Comparison of ENCODE assay signal across 1 cellular context in the genomic region with DNA sequence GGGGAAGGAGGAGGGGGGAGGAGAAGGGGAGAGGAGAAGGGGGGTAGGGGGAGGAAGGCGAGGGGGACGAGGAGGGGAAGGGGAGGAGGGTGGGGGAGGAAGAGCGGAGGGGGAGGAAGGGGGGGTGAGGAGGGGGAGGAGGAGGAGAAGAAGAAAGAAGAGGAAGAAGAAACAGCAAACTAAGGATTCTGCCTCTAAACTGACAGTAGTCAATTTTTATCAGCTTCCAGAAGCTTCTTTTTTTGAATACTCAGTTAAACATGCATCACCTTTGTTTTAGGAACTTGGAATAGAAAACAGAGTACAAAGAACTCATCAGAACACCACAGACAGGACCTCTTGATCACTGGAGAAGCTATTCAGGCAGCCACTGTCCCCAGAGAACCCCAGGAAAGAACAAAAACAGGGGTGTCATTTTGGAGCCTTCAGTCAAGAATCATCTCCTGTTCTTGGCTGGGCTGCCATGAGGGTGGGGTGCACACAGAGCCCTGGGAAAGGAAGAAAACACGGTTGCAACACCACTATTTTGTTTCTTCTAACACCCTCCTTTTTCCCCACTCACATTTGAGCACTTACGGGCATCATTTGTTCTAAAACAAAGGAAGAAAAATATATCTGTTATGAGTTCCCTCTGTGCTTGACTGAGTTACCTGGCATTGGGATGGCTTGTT.
TF ChIP-seq lines count a peak whose summit lies in the region.

No MANE protein-coding gene starts in this region.

TF ChIP-seq in endothelial cell of umbilical vein, 7 proteins besides CTCF, POLR2A, EP300 and RAD21:
- no peak for TF ChIP-seq GATA2 (IDR thresholded peaks at IDR 0.05; ENCODE audit: insufficient read depth, insufficient read length, low read depth, low read length)
- TF ChIP-seq EZH2 (IDR thresholded peaks at IDR 0.05; ENCODE audit: borderline replicate concordance, low read depth, low read length, severe bottlenecking), result no peak
- no peak for TF ChIP-seq JUN (IDR thresholded peaks at IDR 0.05; ENCODE audit: borderline replicate concordance, insufficient read depth, insufficient read length, low read depth)
- TF ChIP-seq POLR2AphosphoS5 (IDR thresholded peaks at IDR 0.05; ENCODE audit: insufficient read depth, low read depth, low read length), result no peak
- TF ChIP-seq FOS (IDR thresholded peaks at IDR 0.05; ENCODE audit: borderline replicate concordance, insufficient read depth, low read length), result no peak
- no peak for TF ChIP-seq MYC (IDR thresholded peaks at IDR 0.05; ENCODE audit: low read depth, low read length)
- TF ChIP-seq, protein P1, sequence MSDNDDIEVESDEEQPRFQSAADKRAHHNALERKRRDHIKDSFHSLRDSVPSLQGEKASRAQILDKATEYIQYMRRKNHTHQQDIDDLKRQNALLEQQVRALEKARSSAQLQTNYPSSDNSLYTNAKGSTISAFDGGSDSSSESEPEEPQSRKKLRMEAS (IDR thresholded peaks at IDR 0.05; ENCODE audit: insufficient read depth, insufficient read length), result no peak
